Comparison of ENCODE assay signal across 2 cellular contexts in the genomic region with DNA sequence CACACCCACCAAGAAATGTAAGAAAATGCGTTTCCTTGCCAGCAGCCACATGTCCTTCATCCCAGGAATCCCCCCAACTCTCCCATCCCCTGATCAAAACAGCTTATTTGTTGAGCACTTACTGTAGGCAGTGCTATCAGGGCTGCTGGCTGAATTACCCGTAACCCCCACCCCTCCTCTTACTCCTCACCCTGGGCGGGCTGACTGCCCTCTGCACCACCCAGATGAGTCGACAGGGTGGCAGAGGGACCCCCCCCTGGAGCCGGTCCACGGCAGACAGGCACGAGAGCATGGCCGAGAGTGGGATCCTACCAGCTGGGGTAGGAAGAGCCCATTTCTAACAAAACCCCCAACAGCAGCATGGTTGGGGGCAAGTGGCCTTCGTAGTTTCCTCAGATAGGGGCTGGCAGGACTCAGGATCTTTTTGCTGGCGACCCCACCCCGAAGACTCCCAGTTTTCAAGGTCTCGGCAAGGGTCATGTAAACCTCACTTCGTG.
A peak's percentile ranks its signal among the peaks of the same experiment; 100 is the strongest.
TF ChIP-seq lines count a peak whose summit lies in the region.

No MANE protein-coding gene starts in this region.

TF ChIP-seq in K562, 482 proteins besides CTCF, POLR2A, EP300 and RAD21 (continues in another document):
- TF ChIP-seq, protein P1, sequence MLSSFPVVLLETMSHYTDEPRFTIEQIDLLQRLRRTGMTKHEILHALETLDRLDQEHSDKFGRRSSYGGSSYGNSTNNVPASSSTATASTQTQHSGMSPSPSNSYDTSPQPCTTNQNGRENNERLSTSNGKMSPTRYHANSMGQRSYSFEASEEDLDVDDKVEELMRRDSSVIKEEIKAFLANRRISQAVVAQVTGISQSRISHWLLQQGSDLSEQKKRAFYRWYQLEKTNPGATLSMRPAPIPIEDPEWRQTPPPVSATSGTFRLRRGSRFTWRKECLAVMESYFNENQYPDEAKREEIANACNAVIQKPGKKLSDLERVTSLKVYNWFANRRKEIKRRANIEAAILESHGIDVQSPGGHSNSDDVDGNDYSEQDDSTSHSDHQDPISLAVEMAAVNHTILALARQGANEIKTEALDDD (IDR thresholded peaks at IDR 0.05) = 0 out of 2 replicates have a peak, but pooled peaks have one; percentile 11
- TF ChIP-seq, protein P2, sequence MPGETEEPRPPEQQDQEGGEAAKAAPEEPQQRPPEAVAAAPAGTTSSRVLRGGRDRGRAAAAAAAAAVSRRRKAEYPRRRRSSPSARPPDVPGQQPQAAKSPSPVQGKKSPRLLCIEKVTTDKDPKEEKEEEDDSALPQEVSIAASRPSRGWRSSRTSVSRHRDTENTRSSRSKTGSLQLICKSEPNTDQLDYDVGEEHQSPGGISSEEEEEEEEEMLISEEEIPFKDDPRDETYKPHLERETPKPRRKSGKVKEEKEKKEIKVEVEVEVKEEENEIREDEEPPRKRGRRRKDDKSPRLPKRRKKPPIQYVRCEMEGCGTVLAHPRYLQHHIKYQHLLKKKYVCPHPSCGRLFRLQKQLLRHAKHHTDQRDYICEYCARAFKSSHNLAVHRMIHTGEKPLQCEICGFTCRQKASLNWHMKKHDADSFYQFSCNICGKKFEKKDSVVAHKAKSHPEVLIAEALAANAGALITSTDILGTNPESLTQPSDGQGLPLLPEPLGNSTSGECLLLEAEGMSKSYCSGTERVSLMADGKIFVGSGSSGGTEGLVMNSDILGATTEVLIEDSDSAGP (CRISPR knock-in tag; IDR thresholded peaks at IDR 0.05) = 0 out of 2 replicates have a peak, but pooled peaks have one; percentile 27
- no peak for TF ChIP-seq HEY1 (CRISPR knock-in tag; IDR thresholded peaks at IDR 0.05; ENCODE audit: borderline replicate concordance)
- TF ChIP-seq KDM5B (IDR thresholded peaks at IDR 0.05; ENCODE audit: insufficient replicate concordance, low read depth, low read length) = peak; percentile 69
- no peak for TF ChIP-seq RBM14 (IDR thresholded peaks at IDR 0.05; ENCODE audit: borderline replicate concordance, insufficient read depth, low read depth, low read length)
- TF ChIP-seq ZNF212 (CRISPR knock-in tag; IDR thresholded peaks at IDR 0.05) = no peak
- no peak for TF ChIP-seq MCM7 (IDR thresholded peaks at IDR 0.05)
- no peak for TF ChIP-seq ZNF143 (CRISPR knock-in tag; IDR thresholded peaks at IDR 0.05)
- TF ChIP-seq, protein P3, sequence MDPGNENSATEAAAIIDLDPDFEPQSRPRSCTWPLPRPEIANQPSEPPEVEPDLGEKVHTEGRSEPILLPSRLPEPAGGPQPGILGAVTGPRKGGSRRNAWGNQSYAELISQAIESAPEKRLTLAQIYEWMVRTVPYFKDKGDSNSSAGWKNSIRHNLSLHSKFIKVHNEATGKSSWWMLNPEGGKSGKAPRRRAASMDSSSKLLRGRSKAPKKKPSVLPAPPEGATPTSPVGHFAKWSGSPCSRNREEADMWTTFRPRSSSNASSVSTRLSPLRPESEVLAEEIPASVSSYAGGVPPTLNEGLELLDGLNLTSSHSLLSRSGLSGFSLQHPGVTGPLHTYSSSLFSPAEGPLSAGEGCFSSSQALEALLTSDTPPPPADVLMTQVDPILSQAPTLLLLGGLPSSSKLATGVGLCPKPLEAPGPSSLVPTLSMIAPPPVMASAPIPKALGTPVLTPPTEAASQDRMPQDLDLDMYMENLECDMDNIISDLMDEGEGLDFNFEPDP (CRISPR knock-in tag; IDR thresholded peaks at IDR 0.05) = no peak
- TF ChIP-seq, protein P4, sequence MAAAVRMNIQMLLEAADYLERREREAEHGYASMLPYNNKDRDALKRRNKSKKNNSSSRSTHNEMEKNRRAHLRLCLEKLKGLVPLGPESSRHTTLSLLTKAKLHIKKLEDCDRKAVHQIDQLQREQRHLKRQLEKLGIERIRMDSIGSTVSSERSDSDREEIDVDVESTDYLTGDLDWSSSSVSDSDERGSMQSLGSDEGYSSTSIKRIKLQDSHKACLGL (CRISPR knock-in tag; IDR thresholded peaks at IDR 0.05; ENCODE audit: borderline replicate concordance, poor library complexity, severe bottlenecking) = no peak
- no peak for TF ChIP-seq KDM2B (CRISPR knock-in tag; IDR thresholded peaks at IDR 0.05)
- TF ChIP-seq ZNF175 (CRISPR knock-in tag; IDR thresholded peaks at IDR 0.05; ENCODE audit: low read depth) = no peak
- TF ChIP-seq, protein P5, sequence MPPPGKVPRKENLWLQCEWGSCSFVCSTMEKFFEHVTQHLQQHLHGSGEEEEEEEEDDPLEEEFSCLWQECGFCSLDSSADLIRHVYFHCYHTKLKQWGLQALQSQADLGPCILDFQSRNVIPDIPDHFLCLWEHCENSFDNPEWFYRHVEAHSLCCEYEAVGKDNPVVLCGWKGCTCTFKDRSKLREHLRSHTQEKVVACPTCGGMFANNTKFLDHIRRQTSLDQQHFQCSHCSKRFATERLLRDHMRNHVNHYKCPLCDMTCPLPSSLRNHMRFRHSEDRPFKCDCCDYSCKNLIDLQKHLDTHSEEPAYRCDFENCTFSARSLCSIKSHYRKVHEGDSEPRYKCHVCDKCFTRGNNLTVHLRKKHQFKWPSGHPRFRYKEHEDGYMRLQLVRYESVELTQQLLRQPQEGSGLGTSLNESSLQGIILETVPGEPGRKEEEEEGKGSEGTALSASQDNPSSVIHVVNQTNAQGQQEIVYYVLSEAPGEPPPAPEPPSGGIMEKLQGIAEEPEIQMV (tag; conservative IDR thresholded peaks at IDR 0.05; ENCODE audit: low read depth) = no peak
- TF ChIP-seq, protein P6, sequence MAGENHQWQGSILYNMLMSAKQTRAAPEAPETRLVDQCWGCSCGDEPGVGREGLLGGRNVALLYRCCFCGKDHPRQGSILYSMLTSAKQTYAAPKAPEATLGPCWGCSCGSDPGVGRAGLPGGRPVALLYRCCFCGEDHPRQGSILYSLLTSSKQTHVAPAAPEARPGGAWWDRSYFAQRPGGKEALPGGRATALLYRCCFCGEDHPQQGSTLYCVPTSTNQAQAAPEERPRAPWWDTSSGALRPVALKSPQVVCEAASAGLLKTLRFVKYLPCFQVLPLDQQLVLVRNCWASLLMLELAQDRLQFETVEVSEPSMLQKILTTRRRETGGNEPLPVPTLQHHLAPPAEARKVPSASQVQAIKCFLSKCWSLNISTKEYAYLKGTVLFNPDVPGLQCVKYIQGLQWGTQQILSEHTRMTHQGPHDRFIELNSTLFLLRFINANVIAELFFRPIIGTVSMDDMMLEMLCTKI (IDR thresholded peaks at IDR 0.05; ENCODE audit: partially characterized antibody) = no peak
- TF ChIP-seq EZH2 (IDR thresholded peaks at IDR 0.05; ENCODE audit: borderline replicate concordance, low read depth, low read length) = no peak
- TF ChIP-seq KDM1A (IDR thresholded peaks at IDR 0.05) = no peak
- TF ChIP-seq NONO (IDR thresholded peaks at IDR 0.05; ENCODE audit: low read depth in 2 of 2, low read length in 1 of 2) = 0 out of 4 replicates have a peak, but pooled peaks of 1 of the 2 experiments have one; percentile 30
- TF ChIP-seq PURB (CRISPR knock-in tag; IDR thresholded peaks at IDR 0.05; ENCODE audit: low read depth) = no peak
- TF ChIP-seq ZNF57 (CRISPR knock-in tag; IDR thresholded peaks at IDR 0.05) = no peak
- 0 out of 2 replicates have a peak, but pooled peaks have one; percentile 43 for TF ChIP-seq ZNF232 (CRISPR knock-in tag; IDR thresholded peaks at IDR 0.05)
- no peak for TF ChIP-seq PRMT5 (CRISPR knock-in tag; IDR thresholded peaks at IDR 0.05)
- TF ChIP-seq NFRKB (IDR thresholded peaks at IDR 0.05; ENCODE audit: low read depth) = no peak; the same call in 1 of the 2 replicates
- TF ChIP-seq TOE1 (IDR thresholded peaks at IDR 0.05; ENCODE audit: borderline replicate concordance) = no peak
- TF ChIP-seq TOE1 (CRISPR knock-in tag; IDR thresholded peaks at IDR 0.05; ENCODE audit: borderline replicate concordance, low read depth) = no peak
- TF ChIP-seq GATA2 (CRISPR knock-in tag; IDR thresholded peaks at IDR 0.05) = no peak
- no peak for TF ChIP-seq ZZZ3 (IDR thresholded peaks at IDR 0.05)

TF ChIP-seq in liver, 16 proteins besides CTCF, POLR2A, EP300 and RAD21 (continued from another document):
- TF ChIP-seq FOXA1 (IDR thresholded peaks at IDR 0.05) (no peak), EGR1 (IDR thresholded peaks at IDR 0.05; ENCODE audit: low read depth in 2 of 2) (no peak), NR2F2 (IDR thresholded peaks at IDR 0.05) (no peak), HNF4G (IDR thresholded peaks at IDR 0.05) (no peak), HNF4A (conservative IDR thresholded peaks at IDR 0.05) (no peak), SP1 (IDR thresholded peaks at IDR 0.05) (no peak), GABPA (IDR thresholded peaks at IDR 0.05 in 1 of 2, conservative IDR thresholded peaks at IDR 0.05 in 1 of 2) (no peak), FOXA2 (IDR thresholded peaks at IDR 0.05) (no peak), TAF1 (conservative IDR thresholded peaks at IDR 0.05) (no peak), RXRA (IDR thresholded peaks at IDR 0.05) (peak in 1 of 2 donors; percentile 1), JUND (IDR thresholded peaks at IDR 0.05) (no peak), YY1 (IDR thresholded peaks at IDR 0.05) (no peak)
- TF ChIP-seq, protein P7, sequence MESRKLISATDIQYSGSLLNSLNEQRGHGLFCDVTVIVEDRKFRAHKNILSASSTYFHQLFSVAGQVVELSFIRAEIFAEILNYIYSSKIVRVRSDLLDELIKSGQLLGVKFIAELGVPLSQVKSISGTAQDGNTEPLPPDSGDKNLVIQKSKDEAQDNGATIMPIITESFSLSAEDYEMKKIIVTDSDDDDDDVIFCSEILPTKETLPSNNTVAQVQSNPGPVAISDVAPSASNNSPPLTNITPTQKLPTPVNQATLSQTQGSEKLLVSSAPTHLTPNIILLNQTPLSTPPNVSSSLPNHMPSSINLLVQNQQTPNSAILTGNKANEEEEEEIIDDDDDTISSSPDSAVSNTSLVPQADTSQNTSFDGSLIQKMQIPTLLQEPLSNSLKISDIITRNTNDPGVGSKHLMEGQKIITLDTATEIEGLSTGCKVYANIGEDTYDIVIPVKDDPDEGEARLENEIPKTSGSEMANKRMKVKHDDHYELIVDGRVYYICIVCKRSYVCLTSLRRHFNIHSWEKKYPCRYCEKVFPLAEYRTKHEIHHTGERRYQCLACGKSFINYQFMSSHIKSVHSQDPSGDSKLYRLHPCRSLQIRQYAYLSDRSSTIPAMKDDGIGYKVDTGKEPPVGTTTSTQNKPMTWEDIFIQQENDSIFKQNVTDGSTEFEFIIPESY (IDR thresholded peaks at IDR 0.05) = no peak
- TF ChIP-seq, protein P8, sequence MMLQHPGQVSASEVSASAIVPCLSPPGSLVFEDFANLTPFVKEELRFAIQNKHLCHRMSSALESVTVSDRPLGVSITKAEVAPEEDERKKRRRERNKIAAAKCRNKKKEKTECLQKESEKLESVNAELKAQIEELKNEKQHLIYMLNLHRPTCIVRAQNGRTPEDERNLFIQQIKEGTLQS (IDR thresholded peaks at IDR 0.05) = no peak
- TF ChIP-seq, protein P9, sequence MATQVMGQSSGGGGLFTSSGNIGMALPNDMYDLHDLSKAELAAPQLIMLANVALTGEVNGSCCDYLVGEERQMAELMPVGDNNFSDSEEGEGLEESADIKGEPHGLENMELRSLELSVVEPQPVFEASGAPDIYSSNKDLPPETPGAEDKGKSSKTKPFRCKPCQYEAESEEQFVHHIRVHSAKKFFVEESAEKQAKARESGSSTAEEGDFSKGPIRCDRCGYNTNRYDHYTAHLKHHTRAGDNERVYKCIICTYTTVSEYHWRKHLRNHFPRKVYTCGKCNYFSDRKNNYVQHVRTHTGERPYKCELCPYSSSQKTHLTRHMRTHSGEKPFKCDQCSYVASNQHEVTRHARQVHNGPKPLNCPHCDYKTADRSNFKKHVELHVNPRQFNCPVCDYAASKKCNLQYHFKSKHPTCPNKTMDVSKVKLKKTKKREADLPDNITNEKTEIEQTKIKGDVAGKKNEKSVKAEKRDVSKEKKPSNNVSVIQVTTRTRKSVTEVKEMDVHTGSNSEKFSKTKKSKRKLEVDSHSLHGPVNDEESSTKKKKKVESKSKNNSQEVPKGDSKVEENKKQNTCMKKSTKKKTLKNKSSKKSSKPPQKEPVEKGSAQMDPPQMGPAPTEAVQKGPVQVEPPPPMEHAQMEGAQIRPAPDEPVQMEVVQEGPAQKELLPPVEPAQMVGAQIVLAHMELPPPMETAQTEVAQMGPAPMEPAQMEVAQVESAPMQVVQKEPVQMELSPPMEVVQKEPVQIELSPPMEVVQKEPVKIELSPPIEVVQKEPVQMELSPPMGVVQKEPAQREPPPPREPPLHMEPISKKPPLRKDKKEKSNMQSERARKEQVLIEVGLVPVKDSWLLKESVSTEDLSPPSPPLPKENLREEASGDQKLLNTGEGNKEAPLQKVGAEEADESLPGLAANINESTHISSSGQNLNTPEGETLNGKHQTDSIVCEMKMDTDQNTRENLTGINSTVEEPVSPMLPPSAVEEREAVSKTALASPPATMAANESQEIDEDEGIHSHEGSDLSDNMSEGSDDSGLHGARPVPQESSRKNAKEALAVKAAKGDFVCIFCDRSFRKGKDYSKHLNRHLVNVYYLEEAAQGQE (IDR thresholded peaks at IDR 0.05) = peak; percentile 48
TF ChIP-seq in liver: peak in this region for 3.
